15 cellular contexts compared by ENCODE assay signal in genomic region chr6:127247114-127248096, GRCh38. TPM values are rescaled to one million over a fixed set of nuclear protein-coding genes. Genes with fewer than 3 reads are reported as not detected.
A peak's percentile ranks its signal among the peaks of the same experiment; 100 is the strongest.
DNase-seq lines count a peak whose midpoint lies in the region; ATAC-seq and TF ChIP-seq lines count a peak whose summit lies in the region.
"Had no signal": no experiment of that assay in that cellular context is flagged by ENCODE, and none has a peak within 500 bp of the region (broad histone marks: within the 10 kb centered on the region; RNA-seq: fewer than 3 reads in every experiment).

No MANE protein-coding gene starts in this region.

- CTCF ChIA-PET in PC-3 (lab: Charles Lee), result interaction anchor here (1.0 kb wide), 1 partner anchor 19 kb away, joined by 5 read pairs; the partner anchor contains the start of gene RNF146

- ATAC-seq in PC-3, result peak; percentile 78
- ATAC-seq in HG02870 (IDR thresholded peaks at IDR 0.05; ENCODE audit: unreplicated experiment), result no peak

- no peak overlapping the region for H3K4me3 Mint-ChIP-seq in type B pancreatic cell

- H3K27me3 Mint-ChIP-seq in type B pancreatic cell, result no peaks in the 10 kb centered on the region

- H3K4me1 ChIP-seq in left ventricle myocardium inferior, result no peaks in the 10 kb centered on the region
- no peaks in the 10 kb centered on the region; the same call in 1 of the 2 replicates for H3K4me1 ChIP-seq in PC-3 (ENCODE audit: insufficient read depth, low read length)

- H3K36me3 Mint-ChIP-seq in type B pancreatic cell, result no peaks in the 10 kb centered on the region

- H3K36me3 ChIP-seq in left ventricle myocardium inferior, result no peaks in the 10 kb centered on the region
- no peaks in the 10 kb centered on the region for H3K36me3 ChIP-seq in PC-3 (ENCODE audit: low read depth, low read length)
- no peaks in the 10 kb centered on the region for H3K36me3 ChIP-seq in H7 (replicated peaks; ENCODE audit: control insufficient read depth, insufficient read depth, low read length)

- H3K4me3 ChIP-seq in left ventricle myocardium inferior, result no peak overlapping the region
- no peak overlapping the region for H3K4me3 ChIP-seq in PC-3 (ENCODE audit: low read length)
- no peak overlapping the region for H3K4me3 ChIP-seq in H7 (ENCODE audit: insufficient read depth, low read depth, low read length)

- no peaks in the 10 kb centered on the region for H3K4me1 Mint-ChIP-seq in type B pancreatic cell (ENCODE audit: unreplicated experiment)

- H3K9ac ChIP-seq in PC-3 (ENCODE audit: low read length), result no peak overlapping the region

- TF ChIP-seq CTCF in left ventricle myocardium inferior (IDR thresholded peaks at IDR 0.05; ENCODE audit: borderline replicate concordance), result no peak
- TF ChIP-seq CTCF in PC-3 (conservative IDR thresholded peaks at IDR 0.05; ENCODE audit: low read depth, low read length), result no peak
- TF ChIP-seq CTCF in type B pancreatic cell (conservative IDR thresholded peaks at IDR 0.05), result no peak

- no peak for DNase-seq in left ventricle myocardium inferior
- DNase-seq in cardiac septum (ENCODE audit: low spot score), result no peak
- no peak for DNase-seq in PC-3
- peak; percentile 57 for DNase-seq in fibroblast of gingiva (ENCODE audit: low read depth)
- no peak for DNase-seq in type B pancreatic cell (ENCODE audit: extremely low spot score, unreplicated experiment)
- no peak for DNase-seq in H7
- DNase-seq: AML-193, DMS53, GOT3, KBM-7, NCI-H1436, NCI-H2029, NCI-H2171, NCI-H774 had no signal

- H3K27ac Mint-ChIP-seq in type B pancreatic cell, result no peak overlapping the region

- peak overlapping the region; percentile 10 for H3K27ac ChIP-seq in left ventricle myocardium inferior (replicated peaks)
- no peak overlapping the region for H3K27ac ChIP-seq in PC-3 (ENCODE audit: low read length)

- H3K79me2 ChIP-seq in PC-3 (ENCODE audit: low read length), result no peaks in the 10 kb centered on the region

- no peaks in the 10 kb centered on the region for H4K20me1 ChIP-seq in PC-3 (ENCODE audit: low read length)

- H3K27me3 ChIP-seq in left ventricle myocardium inferior (ENCODE audit: low read depth) (no peaks in the 10 kb centered on the region), PC-3 (ENCODE audit: low read length) (no peaks in the 10 kb centered on the region), H7 (ENCODE audit: control insufficient read depth, insufficient read depth, low read length) (no peaks in the 10 kb centered on the region)

- no peaks in the 10 kb centered on the region for H3F3A ChIP-seq in PC-3 (ENCODE audit: low read length, unreplicated experiment)

- H3K9me3 Mint-ChIP-seq in type B pancreatic cell, result no peaks in the 10 kb centered on the region

- no peak overlapping the region for H3K4me2 ChIP-seq in PC-3 (ENCODE audit: low read length)

- POLR2A ChIA-PET in PC-3 (lab: Charles Lee; ENCODE audit: unreplicated experiment), result no interaction called here

- no peak overlapping the region for H2AFZ ChIP-seq in PC-3 (ENCODE audit: low read length)

- no peaks in the 10 kb centered on the region for H3K9me2 ChIP-seq in PC-3 (replicated peaks; ENCODE audit: low read length)

- H3K9me3 ChIP-seq in left ventricle myocardium inferior (replicated peaks) (no peaks in the 10 kb centered on the region), PC-3 (ENCODE audit: low read length) (no peaks in the 10 kb centered on the region)

- intact Hi-C loops in left ventricle myocardium inferior (cut with micrococcal nuclease) (no loop called here), cardiac septum (cut with DNase I) (no loop called here), PC-3 (cut with micrococcal nuclease) (loop anchor here (2.0 kb wide), 1 partner anchor 47 kb away; no protein-coding TSS in a partner anchor)

- BruUV-seq in PC-3 (replicated peaks; lab: Mats Ljungman, UMichigan), result no TSS peak

RNA-seq across cellular contexts. Expression of gene RNF146, which starts 19.3 kb away (rescaled TPM):
- total RNA-seq in left ventricle myocardium inferior (48.7 TPM), cardiac septum (72.8 TPM), PC-3 (2014; rRNA removed) (8.7 and 11.6 TPM in 2 replicates), type B pancreatic cell (ENCODE audit: low replicate concordance) (32.3 and 46.8 TPM in 2 replicates)
- 27.5 and 36.2 TPM in 2 replicates for total RNA-seq in H7 (2014; rRNA removed; shearing (Covaris generic))
